ENCODE assay signal across 24 cellular contexts in the genomic region with DNA sequence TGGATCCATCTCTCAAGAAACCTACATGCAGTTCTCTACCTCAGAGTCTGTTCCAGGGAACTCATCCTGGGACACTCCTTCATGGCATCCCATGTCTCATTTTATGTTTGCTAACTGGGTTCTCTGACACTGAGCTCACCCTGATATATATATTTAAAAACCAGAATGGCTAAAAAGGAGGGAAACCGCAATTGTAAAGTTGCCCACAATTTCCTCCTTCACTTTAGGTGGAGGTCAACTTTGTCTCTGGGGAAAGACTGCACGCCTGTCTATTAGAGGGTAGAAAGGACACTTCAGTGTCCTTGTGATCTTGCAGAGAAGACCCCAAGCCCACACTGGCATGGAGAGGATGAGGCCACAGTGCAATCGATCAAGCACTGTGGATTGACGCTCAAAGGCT.
"Had no signal": no experiment of that assay in that cellular context is flagged by ENCODE, and none has a peak within 500 bp of the region (broad histone marks: within the 10 kb centered on the region; RNA-seq: fewer than 3 reads in every experiment).

No MANE protein-coding gene starts in this region.

- H3K4me3 Mint-ChIP-seq: activated CD8-positive, alpha-beta T cell treated with anti-CD3 and anti-CD28 coated beads, Interleukin-2, amount 10 ng/mL, durations not matched to agents 7 days and 5 days; activated naive CD4-positive, alpha-beta T cell treated with anti-CD3 and anti-CD28 coated beads, Interleukin-2, amount 50 U/mL, for 24 hours; activated T-cell treated with anti-CD3 and anti-CD28 coated beads, Interleukin-2, amount 50 U/mL, for 24 hours; activated T-helper 1 cell treated with anti-CD3 and anti-CD28 coated beads, Interleukin-12 subunit alpha, Interleukin-12 subunit beta, Interleukin-2, Interleukin-4 antibody, amounts not matched to agents 30 ng/mL and 10 ng/mL and 1 ng/mL, durations not matched to agents 14 hours and 24 hours and 36 hours; central memory CD8-positive, alpha-beta T cell; T-helper 1 cell treated with Interleukin-12 subunit alpha and Interleukin-12 subunit beta and Interleukin-4 antibody, amounts not matched to agents 30 μg/mL and 1 μg/mL, for 36 hours; WTC11 had no signal

- H3K27ac Mint-ChIP-seq: activated CD8-positive, alpha-beta T cell treated with anti-CD3 and anti-CD28 coated beads, Interleukin-2, amount 10 ng/mL, durations not matched to agents 7 days and 5 days; activated naive CD4-positive, alpha-beta T cell treated with anti-CD3 and anti-CD28 coated beads, Interleukin-2, amount 50 U/mL, for 24 hours; activated T-cell treated with anti-CD3 and anti-CD28 coated beads, Interleukin-2, amount 50 U/mL, for 24 hours; activated T-helper 1 cell treated with anti-CD3 and anti-CD28 coated beads, Interleukin-12 subunit alpha, Interleukin-12 subunit beta, Interleukin-2, Interleukin-4 antibody, amounts not matched to agents 30 ng/mL and 10 ng/mL and 1 ng/mL, durations not matched to agents 14 hours and 24 hours and 36 hours; T-helper 1 cell treated with Interleukin-12 subunit alpha and Interleukin-12 subunit beta and Interleukin-4 antibody, amounts not matched to agents 30 μg/mL and 1 μg/mL, for 36 hours; WTC11 had no signal

- H3K4me1 Mint-ChIP-seq: activated naive CD4-positive, alpha-beta T cell treated with anti-CD3 and anti-CD28 coated beads, Interleukin-2, amount 50 U/mL, for 24 hours; central memory CD8-positive, alpha-beta T cell had no signal

- H3K36me3 Mint-ChIP-seq: activated naive CD4-positive, alpha-beta T cell treated with anti-CD3 and anti-CD28 coated beads, Interleukin-2, amount 50 U/mL, for 24 hours; WTC11 had no signal

- H3K9me3 Mint-ChIP-seq: activated naive CD4-positive, alpha-beta T cell treated with anti-CD3 and anti-CD28 coated beads, Interleukin-2, amount 50 U/mL, for 24 hours; activated T-cell treated with anti-CD3 and anti-CD28 coated beads, Interleukin-2, amount 50 U/mL, for 24 hours; activated T-helper 1 cell treated with anti-CD3 and anti-CD28 coated beads, Interleukin-12 subunit alpha, Interleukin-12 subunit beta, Interleukin-2, Interleukin-4 antibody, amounts not matched to agents 30 ng/mL and 10 ng/mL and 1 ng/mL, durations not matched to agents 14 hours and 24 hours and 36 hours; central memory CD8-positive, alpha-beta T cell; T-helper 1 cell treated with Interleukin-12 subunit alpha and Interleukin-12 subunit beta and Interleukin-4 antibody, amounts not matched to agents 30 μg/mL and 1 μg/mL, for 36 hours had no signal

- ATAC-seq: activated CD8-positive, alpha-beta T cell treated with anti-CD3 and anti-CD28 coated beads, Interleukin-2, amount 10 ng/mL, durations not matched to agents 7 days and 5 days; body of pancreas; SK-N-SH treated with all-trans-retinoic acid at 6 μM for 48 hours; WTC11 had no signal

- DNase-seq: activated CD4-positive, alpha-beta T cell treated with anti-CD3 and anti-CD28 coated beads for 48 hours; activated CD4-positive, alpha-beta T cell treated with anti-CD3 and anti-CD28 coated beads, Interleukin-2, amount 50 U/mL, for 4 hours; activated CD4-positive, CD25-positive, alpha-beta regulatory T cell treated with anti-CD3 and anti-CD28 coated beads, Interleukin-2, amount 50 U/mL, for 72 hours; activated CD8-positive, alpha-beta memory T cell treated with anti-CD3 and anti-CD28 coated beads, Interleukin-2, amount 50 U/mL, for 48 hours; activated CD8-positive, alpha-beta T cell treated with anti-CD3 and anti-CD28 coated beads, Interleukin-2, amount 10 ng/mL, durations not matched to agents 7 days and 5 days; activated effector memory CD4-positive, alpha-beta T cell treated with Interleukin-2 at 50 U/mL for 16 hours; activated naive CD4-positive, alpha-beta T cell; activated T-cell treated with anti-CD3 and anti-CD28 coated beads, Interleukin-2, amount 50 U/mL, for 24 hours; amniotic stem cell; body of pancreas; Karpas-422; MM.1S; NCI-H1105; NCI-H1436; NCI-H1694 treated with DMSO at 0.1 percent for 48 hours; NCI-H2029 treated with DMSO at 0.1 percent for 48 hours; NCI-H510A treated with DMSO at 0.1 percent for 48 hours; NCI-H69 had no signal
